ENCODE assay signal across 23 cellular contexts in genomic region chr4:181168406-181168805, GRCh38.
"Had no signal": no experiment of that assay in that cellular context is flagged by ENCODE, and none has a peak within 500 bp of the region (broad histone marks: within the 10 kb centered on the region; RNA-seq: fewer than 3 reads in every experiment).

No MANE protein-coding gene starts in this region.

- H3K27ac ChIP-seq: neutrophil, pancreas, prostate gland, right lobe of liver, sigmoid colon, stomach, thoracic aorta, thyroid gland, tibial nerve, upper lobe of left lung, vagina had no signal

- H3K4me1 ChIP-seq: pancreas, prostate gland, right lobe of liver, sigmoid colon, stomach, thyroid gland, tibial nerve, upper lobe of left lung, vagina had no signal

- H3K27me3 ChIP-seq: neutrophil, right lobe of liver, sigmoid colon, stomach, thyroid gland, tibial nerve, upper lobe of left lung, vagina had no signal

- H3K9me3 ChIP-seq: neutrophil, pancreas, prostate gland, right lobe of liver, sigmoid colon, stomach, thoracic aorta, thyroid gland, tibial nerve, upper lobe of left lung, vagina had no signal

- H3K36me3 ChIP-seq: neutrophil, pancreas, prostate gland, right lobe of liver, sigmoid colon, stomach, thoracic aorta, thyroid gland, tibial nerve, upper lobe of left lung, vagina had no signal

- DNase-seq: naive thymus-derived CD4-positive, alpha-beta T cell; natural killer cell; nucleus accumbens; pancreas; right cardiac atrium; right lobe of liver; sigmoid colon; small intestine; stimulated activated CD4-positive, alpha-beta T cell treated with anti-CD3 and anti-CD28 coated beads, Interleukin-15, amount 100 ng/mL, for 24 hours; stimulated activated CD4-positive, alpha-beta T cell treated with anti-CD3 and anti-CD28 coated beads, Interleukin-2, amount 100 ng/mL, for 24 hours; stimulated activated CD4-positive, alpha-beta T cell treated with anti-CD3 and anti-CD28 coated beads, Interleukin-2, amount 100 ng/mL, for 48 hours; stimulated activated CD4-positive, alpha-beta T cell treated with anti-CD3 and anti-CD28 coated beads, Interleukin-4, amount 100 ng/mL, for 24 hours; stimulated activated naive B cell treated with anti-CD40 and anti-IgM and Interleukin-4, amounts not matched to agents 10 μg/mL and 1 μg/mL and 100 μg/mL, for 72 hours; stimulated activated naive CD4-positive, alpha-beta T cell treated with Interleukin-2 at 50 U/mL for 16 hours; stomach; thyroid gland; trophoblast cell; upper lobe of left lung had no signal

- H3K4me3 ChIP-seq: pancreas, prostate gland, right lobe of liver, sigmoid colon, stomach, thoracic aorta, thyroid gland, tibial nerve, upper lobe of left lung, vagina had no signal
